Comparison of ENCODE assay signal across 2 cellular contexts in the genomic region with DNA sequence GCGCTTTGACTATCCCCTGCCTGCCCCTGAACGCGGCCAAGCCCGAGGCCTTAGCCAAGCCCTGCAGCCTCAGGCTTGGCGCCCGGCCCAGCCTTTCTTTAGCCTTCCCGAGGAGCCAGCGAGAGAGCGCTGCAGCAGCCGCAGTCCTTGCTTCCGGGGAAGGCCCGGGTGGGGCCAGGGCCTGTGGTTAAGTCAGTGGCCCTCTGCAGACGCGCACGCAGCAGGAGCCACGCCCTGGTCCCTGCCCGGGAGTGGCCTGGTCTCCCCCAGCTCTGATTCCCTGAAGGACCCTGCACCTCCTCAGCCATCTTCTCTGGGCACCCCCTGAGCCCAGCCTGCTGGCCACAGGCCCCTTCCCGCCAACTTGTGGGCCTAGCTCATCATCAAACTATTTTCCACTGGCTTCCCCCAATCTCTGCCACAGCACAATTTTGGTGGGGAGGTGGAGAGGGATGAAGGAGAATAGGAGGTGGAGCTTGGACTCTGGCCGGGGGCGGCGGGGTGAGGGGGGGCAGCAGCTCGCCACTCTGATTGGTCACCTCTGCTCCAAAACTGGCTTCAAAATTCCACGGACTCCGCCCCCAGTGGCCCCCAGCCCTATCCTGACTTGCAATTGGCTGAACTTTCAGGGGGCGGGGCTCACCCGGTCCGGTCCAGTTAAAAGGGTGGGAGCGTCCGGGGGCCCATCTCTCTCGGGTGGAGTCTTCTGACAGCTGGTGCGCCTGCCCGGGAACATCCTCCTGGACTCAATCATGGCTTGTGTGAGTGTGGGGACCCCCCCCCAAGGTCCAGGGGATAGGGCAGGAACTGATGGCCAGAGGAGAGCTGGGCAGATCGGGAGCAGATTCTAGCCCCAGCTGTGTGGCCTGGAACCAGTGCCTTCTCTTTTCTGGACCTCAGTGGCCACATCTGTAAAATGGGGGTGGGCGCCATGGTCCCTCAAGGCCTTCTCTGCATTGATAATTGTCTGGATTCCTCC.
TF ChIP-seq lines count a peak whose summit lies in the region.

TSS of gene LGALS1 (plus strand) at position 686 of the 979 bp plus-strand sequence. CDS start at position 753, 67 bp downstream.

TF ChIP-seq in GM12891, 5 proteins besides CTCF, POLR2A, EP300 and RAD21:
- TF ChIP-seq PAX5 (IDR thresholded peaks at IDR 0.05; ENCODE audit: insufficient read depth, low read length, severe bottlenecking), result no peak
- no peak for TF ChIP-seq POU2F2 (IDR thresholded peaks at IDR 0.05; ENCODE audit: low read depth, low read length)
- TF ChIP-seq TAF1 (IDR thresholded peaks at IDR 0.05; ENCODE audit: low read depth, low read length), result no peak
- TF ChIP-seq SPI1 (IDR thresholded peaks at IDR 0.05; ENCODE audit: low read depth, low read length), result no peak
- TF ChIP-seq POLR2AphosphoS5 (IDR thresholded peaks at IDR 0.05; ENCODE audit: low read depth, low read length), result no peak

TF ChIP-seq in H1, 55 proteins besides CTCF, POLR2A, EP300 and RAD21:
- TF ChIP-seq TBP (IDR thresholded peaks at IDR 0.05; ENCODE audit: low read depth, low read length) (peak; percentile 51; the same call in 1 of the 2 replicates), E2F6 (IDR thresholded peaks at IDR 0.05) (peak; percentile 56; the same call in 1 of the 2 replicates), TAF7 (optimal IDR thresholded peaks at IDR 0.05; ENCODE audit: borderline replicate concordance, low read depth, low read length) (no peak), CHD2 (IDR thresholded peaks at IDR 0.05; ENCODE audit: low read length) (no peak), TCF12 (IDR thresholded peaks at IDR 0.05; ENCODE audit: low read depth, low read length) (no peak), TEAD4 (IDR thresholded peaks at IDR 0.05; ENCODE audit: low read depth, low read length) (peak; percentile 21; the same call in 1 of the 2 replicates), KDM4A (IDR thresholded peaks at IDR 0.05; ENCODE audit: low read depth, low read length, severe bottlenecking) (no peak), KDM1A (IDR thresholded peaks at IDR 0.05; ENCODE audit: borderline replicate concordance, low read length) (peak; percentile 75; the same call in 1 of the 2 replicates)
